26 cellular contexts compared by ENCODE assay signal in the genomic region with DNA sequence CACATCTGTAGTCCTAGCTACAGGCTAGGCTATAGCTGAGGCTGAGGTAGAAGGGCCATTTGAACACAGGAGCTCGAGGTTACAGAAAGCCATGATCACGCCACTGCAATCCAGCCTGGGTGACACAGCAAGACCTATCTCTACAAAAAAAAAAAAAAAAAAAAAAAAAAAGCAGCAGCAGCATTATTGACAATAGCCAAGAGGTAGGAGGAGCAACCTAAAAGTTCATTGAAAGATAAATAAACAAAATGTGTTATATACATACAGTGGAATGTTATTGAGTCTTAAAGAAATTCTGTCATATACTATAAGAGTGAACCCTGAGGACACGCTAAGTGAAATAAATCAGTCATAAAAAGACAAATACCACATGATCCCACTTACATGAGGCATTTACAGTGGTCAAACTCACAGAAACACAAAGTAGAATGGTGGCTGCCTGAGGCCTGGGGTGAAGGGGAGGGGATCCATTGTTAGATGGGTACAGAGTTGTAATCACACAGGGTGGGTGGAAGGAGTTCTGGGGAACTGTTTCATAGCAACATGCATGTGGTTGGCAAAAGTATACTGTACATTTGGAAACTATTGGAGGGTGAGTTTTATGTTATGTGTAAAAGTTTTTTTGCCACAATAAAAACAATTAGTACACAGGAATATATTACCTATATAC.
DNase-seq lines count a peak whose midpoint lies in the region; ATAC-seq, FAIRE-seq and TF ChIP-seq lines count a peak whose summit lies in the region.
"Had no signal": no experiment of that assay in that cellular context is flagged by ENCODE, and none has a peak within 500 bp of the region (broad histone marks: within the 10 kb centered on the region; RNA-seq: fewer than 3 reads in every experiment).

No MANE protein-coding gene starts in this region.

- no peak overlapping the region for H3K4me3 ChIP-seq in HEK293 (ENCODE audit: low read depth, low read length)
- H3K4me3 ChIP-seq: K562 had no signal

- H3K4me1 ChIP-seq in HEK293 (ENCODE audit: control insufficient read depth, insufficient read depth, low read length): no peaks in the 10 kb centered on the region

- intact Hi-C loops in activated CD4-positive, alpha-beta T cell treated with anti-CD3 and anti-CD28 coated beads, Interleukin-2, amount 10 ng/mL, durations not matched to agents 24 days and 14 days (cut with micrococcal nuclease): no loop called here

- peaks cover 36% of the 10 kb centered on the region for H3K4me1 Mint-ChIP-seq in activated CD4-positive, alpha-beta T cell treated with anti-CD3 and anti-CD28 coated beads, Interleukin-2, amount 10 ng/mL, durations not matched to agents 24 days and 14 days
- peaks cover 19% of the 10 kb centered on the region for H3K4me1 Mint-ChIP-seq in activated naive CD8-positive, alpha-beta T cell treated with anti-CD3 and anti-CD28 coated beads, Interleukin-2, amount 10 ng/mL, durations not matched to agents 7 days and 5 days
- H3K4me1 Mint-ChIP-seq in osteocyte (ENCODE audit: unreplicated experiment): peaks cover 2% of the 10 kb centered on the region
- H3K4me1 Mint-ChIP-seq: B cell had no signal

- H3K36me3 Mint-ChIP-seq in activated CD4-positive, alpha-beta T cell treated with anti-CD3 and anti-CD28 coated beads, Interleukin-2, amount 10 ng/mL, durations not matched to agents 24 days and 14 days (ENCODE audit: low read depth): peaks cover 45% of the 10 kb centered on the region
- peaks cover 66% of the 10 kb centered on the region for H3K36me3 Mint-ChIP-seq in activated naive CD8-positive, alpha-beta T cell treated with anti-CD3 and anti-CD28 coated beads, Interleukin-2, amount 10 ng/mL, durations not matched to agents 7 days and 5 days
- peaks cover 4% of the 10 kb centered on the region for H3K36me3 Mint-ChIP-seq in osteocyte (ENCODE audit: unreplicated experiment)

- H3K9me3 ChIP-seq in HEK293 (ENCODE audit: control insufficient read depth, insufficient read depth, low read depth, low read length): no peaks in the 10 kb centered on the region

- TF ChIP-seq CTCF in HEK293 (tag by site-specific recombination; IDR thresholded peaks at IDR 0.05) (no peak), osteocyte (IDR thresholded peaks at IDR 0.05) (no peak)

- ATAC-seq in activated naive CD8-positive, alpha-beta T cell treated with anti-CD3 and anti-CD28 coated beads, Interleukin-2, amount 10 ng/mL, durations not matched to agents 7 days and 5 days (ENCODE audit: low read depth): no peak
- ATAC-seq in GM21423 (IDR thresholded peaks at IDR 0.05; ENCODE audit: unreplicated experiment): no peak
- ATAC-seq: CD8-positive, alpha-beta T cell; HCT116; HepG2; K562; Panc1 had no signal

- H3K27ac Mint-ChIP-seq in activated CD4-positive, alpha-beta T cell treated with anti-CD3 and anti-CD28 coated beads, Interleukin-2, amount 10 ng/mL, durations not matched to agents 24 days and 14 days: peak overlapping the region; percentile 55
- H3K27ac Mint-ChIP-seq in activated naive CD8-positive, alpha-beta T cell treated with anti-CD3 and anti-CD28 coated beads, Interleukin-2, amount 10 ng/mL, durations not matched to agents 7 days and 5 days: peak overlapping the region; percentile 42
- H3K27ac Mint-ChIP-seq in osteocyte (ENCODE audit: unreplicated experiment): peak overlapping the region; percentile 40
- H3K27ac Mint-ChIP-seq: B cell; CD8-positive, alpha-beta T cell had no signal

- H3K27ac ChIP-seq in HEK293 (ENCODE audit: extremely low read depth, low read depth, low read length): no peak overlapping the region
- H3K27ac ChIP-seq: 22Rv1, C4-2B had no signal

- CTCF ChIA-PET in HEK293 (lab: Yijun Ruan, JAX): no interaction called here

- H3K27me3 Mint-ChIP-seq in activated CD4-positive, alpha-beta T cell treated with anti-CD3 and anti-CD28 coated beads, Interleukin-2, amount 10 ng/mL, durations not matched to agents 24 days and 14 days: no peaks in the 10 kb centered on the region
- no peaks in the 10 kb centered on the region for H3K27me3 Mint-ChIP-seq in activated naive CD8-positive, alpha-beta T cell treated with anti-CD3 and anti-CD28 coated beads, Interleukin-2, amount 10 ng/mL, durations not matched to agents 7 days and 5 days
- no peaks in the 10 kb centered on the region for H3K27me3 Mint-ChIP-seq in osteocyte (ENCODE audit: unreplicated experiment)
- H3K27me3 Mint-ChIP-seq: B cell had no signal

- H3K4me3 Mint-ChIP-seq in activated CD4-positive, alpha-beta T cell treated with anti-CD3 and anti-CD28 coated beads, Interleukin-2, amount 10 ng/mL, durations not matched to agents 24 days and 14 days: no peak overlapping the region
- no peak overlapping the region for H3K4me3 Mint-ChIP-seq in activated naive CD8-positive, alpha-beta T cell treated with anti-CD3 and anti-CD28 coated beads, Interleukin-2, amount 10 ng/mL, durations not matched to agents 7 days and 5 days
- H3K4me3 Mint-ChIP-seq in osteocyte (ENCODE audit: unreplicated experiment): no peak overlapping the region
- H3K4me3 Mint-ChIP-seq: B cell; CD8-positive, alpha-beta T cell had no signal

- no peak for FAIRE-seq in HTR-8/SVneo (lab: Jason Lieb, UNC)
- FAIRE-seq: G401.6, H1, HepG2, K562 had no signal

- POLR2A ChIA-PET in HEK293 (lab: Yijun Ruan, JAX): no interaction called here
- POLR2A ChIA-PET in activated naive CD8-positive, alpha-beta T cell treated with anti-CD3 and anti-CD28 coated beads, Interleukin-2, amount 10 ng/mL, durations not matched to agents 7 days and 5 days (lab: Charles Lee): no interaction called here

- peaks cover 19% of the 10 kb centered on the region for H3K9me3 Mint-ChIP-seq in activated CD4-positive, alpha-beta T cell treated with anti-CD3 and anti-CD28 coated beads, Interleukin-2, amount 10 ng/mL, durations not matched to agents 24 days and 14 days
- peaks cover 19% of the 10 kb centered on the region for H3K9me3 Mint-ChIP-seq in activated naive CD8-positive, alpha-beta T cell treated with anti-CD3 and anti-CD28 coated beads, Interleukin-2, amount 10 ng/mL, durations not matched to agents 7 days and 5 days
- H3K9me3 Mint-ChIP-seq in osteocyte (ENCODE audit: unreplicated experiment): peaks cover 11% of the 10 kb centered on the region

- no peaks in the 10 kb centered on the region for H3K36me3 ChIP-seq in HEK293 (ENCODE audit: control insufficient read depth in 2 of 2, insufficient read depth in 1 of 2, low read length in 2 of 2)

- no peak for DNase-seq in activated CD4-positive, alpha-beta T cell treated with anti-CD3 and anti-CD28 coated beads, Interleukin-2, amount 10 ng/mL, durations not matched to agents 24 days and 14 days
- DNase-seq in activated CD4-positive, alpha-beta T cell treated with anti-CD3 and anti-CD28 coated beads for 4 hours: no peak
- no peak for DNase-seq in activated naive CD8-positive, alpha-beta T cell treated with anti-CD3 and anti-CD28 coated beads, Interleukin-2, amount 10 ng/mL, durations not matched to agents 7 days and 5 days
- DNase-seq in osteocyte (ENCODE audit: extremely low spot score, unreplicated experiment): no peak
- DNase-seq in HTR-8/SVneo (ENCODE audit: insufficient read length, low spot score): no peak
- no peak for DNase-seq in activated T-cell treated with anti-CD3 and anti-CD28 coated beads, Interleukin-2, amount 50 U/mL, for 48 hours
- DNase-seq: Caco-2; CD8-positive, alpha-beta T cell; Kasumi-1; NCI-H1105; NCI-H1436 treated with DMSO at 0.1 percent for 48 hours; NCI-H1930; NCI-H446; NCI-H526; SHP77 treated with DMSO at 0.1 percent for 48 hours had no signal

TF ChIP-seq in HEK293, 187 proteins besides CTCF, POLR2A, EP300 and RAD21:
- TF ChIP-seq, protein P1, sequence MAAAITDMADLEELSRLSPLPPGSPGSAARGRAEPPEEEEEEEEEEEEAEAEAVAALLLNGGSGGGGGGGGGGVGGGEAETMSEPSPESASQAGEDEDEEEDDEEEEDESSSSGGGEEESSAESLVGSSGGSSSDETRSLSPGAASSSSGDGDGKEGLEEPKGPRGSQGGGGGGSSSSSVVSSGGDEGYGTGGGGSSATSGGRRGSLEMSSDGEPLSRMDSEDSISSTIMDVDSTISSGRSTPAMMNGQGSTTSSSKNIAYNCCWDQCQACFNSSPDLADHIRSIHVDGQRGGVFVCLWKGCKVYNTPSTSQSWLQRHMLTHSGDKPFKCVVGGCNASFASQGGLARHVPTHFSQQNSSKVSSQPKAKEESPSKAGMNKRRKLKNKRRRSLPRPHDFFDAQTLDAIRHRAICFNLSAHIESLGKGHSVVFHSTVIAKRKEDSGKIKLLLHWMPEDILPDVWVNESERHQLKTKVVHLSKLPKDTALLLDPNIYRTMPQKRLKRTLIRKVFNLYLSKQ (tag by site-specific recombination; IDR thresholded peaks at IDR 0.05; ENCODE audit: borderline replicate concordance): no peak
- TF ChIP-seq, protein P2, sequence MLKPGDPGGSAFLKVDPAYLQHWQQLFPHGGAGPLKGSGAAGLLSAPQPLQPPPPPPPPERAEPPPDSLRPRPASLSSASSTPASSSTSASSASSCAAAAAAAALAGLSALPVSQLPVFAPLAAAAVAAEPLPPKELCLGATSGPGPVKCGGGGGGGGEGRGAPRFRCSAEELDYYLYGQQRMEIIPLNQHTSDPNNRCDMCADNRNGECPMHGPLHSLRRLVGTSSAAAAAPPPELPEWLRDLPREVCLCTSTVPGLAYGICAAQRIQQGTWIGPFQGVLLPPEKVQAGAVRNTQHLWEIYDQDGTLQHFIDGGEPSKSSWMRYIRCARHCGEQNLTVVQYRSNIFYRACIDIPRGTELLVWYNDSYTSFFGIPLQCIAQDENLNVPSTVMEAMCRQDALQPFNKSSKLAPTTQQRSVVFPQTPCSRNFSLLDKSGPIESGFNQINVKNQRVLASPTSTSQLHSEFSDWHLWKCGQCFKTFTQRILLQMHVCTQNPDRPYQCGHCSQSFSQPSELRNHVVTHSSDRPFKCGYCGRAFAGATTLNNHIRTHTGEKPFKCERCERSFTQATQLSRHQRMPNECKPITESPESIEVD (tag by site-specific recombination; IDR thresholded peaks at IDR 0.05): 0 out of 2 replicates have a peak, but pooled peaks have one; percentile 12
